In genomic region chr19:58150328-58150921, GRCh38 we compare ENCODE assay signal across 8 cellular contexts. TPM values are rescaled to one million over a fixed set of nuclear protein-coding genes. Genes with fewer than 3 reads are reported as not detected.
DNase-seq lines count a peak whose midpoint lies in the region; ATAC-seq, FAIRE-seq and TF ChIP-seq lines count a peak whose summit lies in the region.

Gene ZNF329, minus strand, starts transcription at chr19:58150789. Its CDS starts 21,286 bp downstream, at chr19:58129503.

- no peak for TF ChIP-seq EP300 in A549 (IDR thresholded peaks at IDR 0.05)
- no peak for TF ChIP-seq EP300 in H1 (IDR thresholded peaks at IDR 0.05; ENCODE audit: borderline replicate concordance in 1 of 2, low read depth in 2 of 2, low read length in 2 of 2)

- H3K79me1 ChIP-seq in H1 (ENCODE audit: low read depth, low read length) (no peaks in the 10 kb centered on the region), mesenchymal stem cell (replicated peaks; ENCODE audit: low read length, poor library complexity, severe bottlenecking) (peaks cover 19% of the 10 kb centered on the region)

- H3K4ac ChIP-seq in H1 (replicated peaks; ENCODE audit: insufficient read length, low read depth, low read length) (peak within 1 kb of the TSS; percentile 78), mesenchymal stem cell (ENCODE audit: low read depth in 1 of 2, low read length in 2 of 2) (peak within 1 kb of the TSS in 1 of 2 experiments; percentile 87)

- ATAC-seq in A549 = peak; percentile 58 to 78
- peak; percentile 63 for ATAC-seq in GM18907 (IDR thresholded peaks at IDR 0.05; ENCODE audit: unreplicated experiment)
- peak; percentile 58 for ATAC-seq in HG03442 (IDR thresholded peaks at IDR 0.05; ENCODE audit: unreplicated experiment)

- H4K8ac ChIP-seq in H1 (ENCODE audit: extremely low read depth, insufficient read depth, low read length) (peak within 1 kb of the TSS; percentile 97), mesenchymal stem cell (ENCODE audit: low read length) (peak within 1 kb of the TSS; percentile 41)

- H3K4me3 ChIP-seq in A549 = peak within 1 kb of the TSS; percentile 85
- peak within 1 kb of the TSS; percentile 70 to 99 (median 72) for H3K4me3 ChIP-seq in H1 (ENCODE audit: extremely low read depth in 1 of 4, insufficient read depth in 2 of 4, low read depth in 3 of 4, low read length in 4 of 4)
- H3K4me3 ChIP-seq in mesenchymal stem cell (ENCODE audit: insufficient read depth in 1 of 2, low read depth in 1 of 2, low read length in 2 of 2) = peak within 1 kb of the TSS; percentile 94 to 98

- no peak within 1 kb of the TSS for H4K91ac ChIP-seq in H1 (replicated peaks; ENCODE audit: insufficient read length, low read length)
- peak within 1 kb of the TSS; percentile 95 for H4K91ac ChIP-seq in mesenchymal stem cell (ENCODE audit: low read length)

- no peak within 1 kb of the TSS for H2AK5ac ChIP-seq in H1 (ENCODE audit: low read depth, low read length)
- peak within 1 kb of the TSS; percentile 53 for H2AK5ac ChIP-seq in mesenchymal stem cell (ENCODE audit: low read length, severe bottlenecking)

- peaks cover 0 to 5% (median 0%) of the 10 kb centered on the region in 4 experiments; a peak in 2 of 8 replicates for H3K36me3 ChIP-seq in H1 (ENCODE audit: control insufficient read depth in 2 of 4, insufficient read depth in 4 of 4, low read length in 3 of 4)
- H3K36me3 ChIP-seq in mesenchymal stem cell (ENCODE audit: control insufficient read depth in 1 of 2, insufficient read depth in 2 of 2, low read depth in 1 of 2, low read length in 2 of 2) = peaks cover 4 to 9% of the 10 kb centered on the region in 2 experiments

- no peak within 1 kb of the TSS for H2BK120ac ChIP-seq in H1 (replicated peaks; ENCODE audit: low read depth, low read length)
- H2BK120ac ChIP-seq in mesenchymal stem cell (ENCODE audit: low read depth, low read length) = peak within 1 kb of the TSS; percentile 81

- DNase-seq in A549 (ENCODE audit: low read depth in 1 of 2, low spot score in 1 of 2) (peak; percentile 71 to 85), NCI-H82 (lab: John Stamatoyannopoulos, UW) (peak; percentile 90), H1 (ENCODE audit: low read depth in 1 of 2, low spot score in 2 of 2) (peak in 1 of 2 experiments; percentile 96), mesenchymal stem cell (peak; percentile 82)
- peak; percentile 83 to 93 (median 88) for DNase-seq in activated CD8-positive, alpha-beta memory T cell treated with anti-CD3 and anti-CD28 coated beads for 48 hours (ENCODE audit: low read depth in 2 of 3, low spot score in 2 of 3)
- DNase-seq in stimulated activated CD8-positive, alpha-beta memory T cell treated with anti-CD3 and anti-CD28 coated beads, Interleukin-12 subunit alpha, Interleukin-12 subunit beta, amount 100 ng/mL, for 1 hour (ENCODE audit: low read depth) = peak; percentile 92

- H3K27ac ChIP-seq in A549 (peak within 1 kb of the TSS; percentile 80 to 88), H1 (ENCODE audit: low read depth, low read length) (peak within 1 kb of the TSS; percentile 84), mesenchymal stem cell (ENCODE audit: low read length, poor library complexity, severe bottlenecking) (peak within 1 kb of the TSS; percentile 6)

- WGBS in A549 (ENCODE audit: missing lambda C conversion rate) = 38% methylated on average over 38 of the region's 62 CpGs
- WGBS in H1 (ENCODE audit: extremely low coverage in 1 of 2, insufficient coverage in 1 of 2, insufficient read length in 1 of 2, insufficient replicate concordance in 2 of 2, low coverage in 1 of 2, low lambda C conversion rate in 2 of 2, missing lambda C conversion rate in 1 of 2), 2 experiments = 1% methylated on average over 50 of the region's 62 CpGs; no CpG with 5 or more reads in 1 of the 2 experiments
- WGBS in mesenchymal stem cell = 0% methylated on average over 59 of the region's 62 CpGs

- peak within 1 kb of the TSS; percentile 77; the same call in 1 of the 2 replicates for H2BK5ac ChIP-seq in H1 (ENCODE audit: low read depth, low read length)
- peak within 1 kb of the TSS; percentile 80 for H2BK5ac ChIP-seq in mesenchymal stem cell (ENCODE audit: low read depth, low read length, poor library complexity, severe bottlenecking)

- peak within 1 kb of the TSS; percentile 88 for H4K5ac ChIP-seq in H1 (ENCODE audit: insufficient read length, low read depth, low read length)

- H2BK15ac ChIP-seq in H1 (ENCODE audit: low read length) (no peak within 1 kb of the TSS), mesenchymal stem cell (ENCODE audit: low read depth, poor library complexity, severe bottlenecking) (peak within 1 kb of the TSS; percentile 97)

- H3K27me3 ChIP-seq in H1 (replicated peaks in 1 of 4; ENCODE audit: control insufficient read depth in 3 of 4, extremely low read depth in 1 of 4, insufficient read depth in 3 of 4, low read length in 3 of 4) (no peaks in the 10 kb centered on the region), mesenchymal stem cell (ENCODE audit: control insufficient read depth in 1 of 2, insufficient read depth in 1 of 2, low read length in 2 of 2) (no peaks in the 10 kb centered on the region)

- no peak for FAIRE-seq in A549 (lab: Jason Lieb, UNC)
- FAIRE-seq in H1 (lab: Jason Lieb, UNC) = no peak

- H3K9me3 ChIP-seq in A549 (peaks cover 79% of the 10 kb centered on the region), H1 (ENCODE audit: insufficient read depth in 2 of 2, low read depth in 1 of 2, low read length in 1 of 2) (peaks cover 5 to 23% of the 10 kb centered on the region in 2 experiments; a peak in 3 of 4 replicates), mesenchymal stem cell (ENCODE audit: control insufficient read depth, low read length) (peaks cover 16% of the 10 kb centered on the region)

- H3K79me2 ChIP-seq in H1 (ENCODE audit: control insufficient read depth in 1 of 2, insufficient read depth in 2 of 2, low read length in 2 of 2) = peaks cover 0 to 26% of the 10 kb centered on the region in 2 experiments; a peak in 2 of 4 replicates

- POLR2A ChIA-PET in A549 (lab: Yijun Ruan, JAX) (interaction anchor here (1.0 kb wide), 1 partner anchor 33 kb away, joined by 3 read pairs; the partner anchor contains the start of gene ZNF274), H1 (lab: Charles Lee; ENCODE audit: partially characterized antibody) (interaction anchor here (0.8 to 2.4 kb wide), 11 partner anchors 10 to 215 kb away, joined by 3 to 13 read pairs (median 4); partner anchors contain the start of genes ZNF274, ZNF418, ZNF606 and ZSCAN18)

- H3K56ac ChIP-seq in H1 (replicated peaks; ENCODE audit: insufficient read length, low read depth, low read length) = peak within 1 kb of the TSS; percentile 59

- H3K18ac ChIP-seq in H1 (ENCODE audit: extremely low read depth, low read length) (peak within 1 kb of the TSS; percentile 68), mesenchymal stem cell (ENCODE audit: low read depth in 1 of 2, low read length in 2 of 2) (peak within 1 kb of the TSS; percentile 89 to 91)

- no peak within 1 kb of the TSS for H3K14ac ChIP-seq in H1 (ENCODE audit: insufficient read length)
- H3K14ac ChIP-seq in mesenchymal stem cell (ENCODE audit: low read length in 2 of 2) = peak within 1 kb of the TSS in 1 of 2 experiments; percentile 100

- H3K23me2 ChIP-seq in H1 (ENCODE audit: low read depth, low read length) = peaks cover 5% of the 10 kb centered on the region; the same call in 1 of the 2 replicates

- CTCF ChIA-PET in A549 (lab: Yijun Ruan, JAX) = no interaction called here
- CTCF ChIA-PET in H1 (lab: Charles Lee; ENCODE audit: partially characterized antibody) = interaction anchor here (1.0 kb wide), 1 partner anchor 52 kb away, joined by 3 read pairs; no protein-coding TSS in a partner anchor

- H2AFZ ChIP-seq in H1 (ENCODE audit: low read length) = peak within 1 kb of the TSS; percentile 65; the same call in 1 of the 2 replicates
- H2AFZ ChIP-seq in mesenchymal stem cell (ENCODE audit: low read depth, low read length) = peak within 1 kb of the TSS; percentile 43

- no peak within 1 kb of the TSS for H2BK20ac ChIP-seq in H1 (ENCODE audit: low read length)

- peak within 1 kb of the TSS; percentile 78 for H3K4me2 ChIP-seq in A549
- peak within 1 kb of the TSS; percentile 79 to 91 for H3K4me2 ChIP-seq in H1 (ENCODE audit: insufficient read depth in 1 of 2, low read depth in 2 of 2, low read length in 2 of 2)
- H3K4me2 ChIP-seq in mesenchymal stem cell (ENCODE audit: low read length, poor library complexity, severe bottlenecking) = peak within 1 kb of the TSS; percentile 95

- H3K9ac ChIP-seq in H1 (replicated peaks in 1 of 4; ENCODE audit: extremely low read depth in 1 of 4, low read depth in 3 of 4, low read length in 3 of 4) = peak within 1 kb of the TSS; percentile 67 to 83 (median 79)
- H3K9ac ChIP-seq in mesenchymal stem cell (ENCODE audit: low read length) = peak within 1 kb of the TSS; percentile 98

- H3K23ac ChIP-seq in H1 (ENCODE audit: insufficient read length) (no peak within 1 kb of the TSS), mesenchymal stem cell (ENCODE audit: low read length in 2 of 2) (no peak within 1 kb of the TSS)

- no peaks in the 10 kb centered on the region for H4K20me1 ChIP-seq in H1 (replicated peaks in 1 of 2; ENCODE audit: control insufficient read depth in 1 of 2, insufficient read depth in 2 of 2, low read length in 2 of 2)

- H3K4me1 ChIP-seq in A549 (no peaks in the 10 kb centered on the region), H1 (replicated peaks in 1 of 4; ENCODE audit: control insufficient read depth in 3 of 4, insufficient read depth in 4 of 4, low read length in 3 of 4) (no peaks in the 10 kb centered on the region; a peak in 2 of 7 replicates), mesenchymal stem cell (ENCODE audit: control insufficient read depth, insufficient read depth, low read depth, low read length) (peaks cover 8% of the 10 kb centered on the region)

- TF ChIP-seq CTCF in A549 (IDR thresholded peaks at IDR 0.05) = no peak
- no peak for TF ChIP-seq CTCF in H1 (IDR thresholded peaks at IDR 0.05; ENCODE audit: control extremely low read depth in 1 of 3, insufficient read depth in 1 of 3, low read depth in 1 of 3, low read length in 3 of 3)

- TF ChIP-seq RAD21 in A549 (conservative IDR thresholded peaks at IDR 0.05 in 1 of 2, IDR thresholded peaks at IDR 0.05 in 1 of 2) (no peak), H1 (IDR thresholded peaks at IDR 0.05 in 1 of 2, conservative IDR thresholded peaks at IDR 0.05 in 1 of 2; ENCODE audit: low read depth in 2 of 2, low read length in 2 of 2) (0 out of 4 replicates have a peak, but pooled peaks of 1 of the 2 experiments have one; percentile 6)

- peak; percentile 50 for TF ChIP-seq POLR2A in A549 (IDR thresholded peaks at IDR 0.05; ENCODE audit: low read length)
- peak; percentile 56 to 74 for TF ChIP-seq POLR2A in H1 (IDR thresholded peaks at IDR 0.05; ENCODE audit: control extremely low read depth in 1 of 2, low read depth in 2 of 2, low read length in 2 of 2)

- peak within 1 kb of the TSS; percentile 75; the same call in 1 of the 2 replicates for H2BK12ac ChIP-seq in H1 (ENCODE audit: low read depth, low read length)
- no peak within 1 kb of the TSS for H2BK12ac ChIP-seq in mesenchymal stem cell (ENCODE audit: low read length in 2 of 2)

RNA-seq across cellular contexts. Expression of gene ZNF329, which starts in this region (rescaled TPM):
- 5.7 and 6.2 TPM in 2 replicates for polyA plus RNA-seq in A549 (2011; rRNA removed)
- 1.1 and 1.3 TPM in 2 replicates for polyA plus RNA-seq in A549 (2012; cell fraction: cytosol; rRNA removed)
- 0.89 and 0.98 TPM in 2 replicates for polyA plus RNA-seq in A549 (2012; cell fraction: nucleus; rRNA removed)
- polyA plus RNA-seq in A549 (2017; fragmentation: RNase III; extraction: RNeasy Plus Mini Kit Qiagen cat#74134 plus additional on column Dnase treatment) = 2.7 to 2.8 TPM (median 2.8 TPM) in 3 replicates
- polyA minus RNA-seq in A549 (2011; rRNA and poly(A)+ RNA removed) = 6.1 and 7.0 TPM in 2 replicates
- 11.2 and 12.0 TPM in 2 replicates for total RNA-seq in H1 (2021; fragmentation: NEBNext Ultra II Directional; extraction: Animal tissue kit (Norgen Biotek cat#: 25700))
- 5.0 and 5.8 TPM in 2 replicates for polyA plus RNA-seq in H1 (2011; rRNA removed)
- 7.8 TPM for polyA plus RNA-seq in H1 (2011; cell fraction: cytosol; rRNA removed)
- polyA plus RNA-seq in H1 (2011; cell fraction: nucleus; rRNA removed) = 5.4 TPM
- 8.2 to 12.5 TPM (median 9.8 TPM) in 4 replicates for polyA plus RNA-seq in H1 (2012, experiment 1 of 2)
- 2.1 TPM for polyA plus RNA-seq in H1 (2012, experiment 2 of 2)
- polyA plus RNA-seq in H1 (2013, experiment 1 of 2) = 5.5 TPM
- polyA plus RNA-seq in H1 (2013, experiment 2 of 2) = 6.1 TPM
- polyA minus RNA-seq in H1 (2011; rRNA and poly(A)+ RNA removed) = 17.6 and 18.5 TPM in 2 replicates
- 11.0 TPM for polyA minus RNA-seq in H1 (2011; cell fraction: cytosol; rRNA and poly(A)+ RNA removed)
- polyA minus RNA-seq in H1 (2011; cell fraction: nucleus; rRNA and poly(A)+ RNA removed) = 8.4 TPM
- polyA plus RNA-seq in mesenchymal stem cell (2013, experiment 1 of 2) = 5.3 TPM
- 5.4 TPM for polyA plus RNA-seq in mesenchymal stem cell (2013, experiment 2 of 2)

Comparison
In these comparisons a context has a peak if more than half of its experiments do, and no peak if none do; other contexts are left out.
1. H3K27ac ChIP-seq: peak in every context shown above with its lines; median percentile 84 in A549; 84 in H1; 6 in mesenchymal stem cell.
2. Of the 18 proteins assayed by ChIP-seq in both H1 and A549: peak only in H1: MAX and PHF8; only in A549: E2F6; in both: KDM5A and POLR2A; in neither: 10; mixed calls (peak in some experiments, not most) for 3.